Comparison of ENCODE assay signal across 8 cellular contexts in the genomic region with DNA sequence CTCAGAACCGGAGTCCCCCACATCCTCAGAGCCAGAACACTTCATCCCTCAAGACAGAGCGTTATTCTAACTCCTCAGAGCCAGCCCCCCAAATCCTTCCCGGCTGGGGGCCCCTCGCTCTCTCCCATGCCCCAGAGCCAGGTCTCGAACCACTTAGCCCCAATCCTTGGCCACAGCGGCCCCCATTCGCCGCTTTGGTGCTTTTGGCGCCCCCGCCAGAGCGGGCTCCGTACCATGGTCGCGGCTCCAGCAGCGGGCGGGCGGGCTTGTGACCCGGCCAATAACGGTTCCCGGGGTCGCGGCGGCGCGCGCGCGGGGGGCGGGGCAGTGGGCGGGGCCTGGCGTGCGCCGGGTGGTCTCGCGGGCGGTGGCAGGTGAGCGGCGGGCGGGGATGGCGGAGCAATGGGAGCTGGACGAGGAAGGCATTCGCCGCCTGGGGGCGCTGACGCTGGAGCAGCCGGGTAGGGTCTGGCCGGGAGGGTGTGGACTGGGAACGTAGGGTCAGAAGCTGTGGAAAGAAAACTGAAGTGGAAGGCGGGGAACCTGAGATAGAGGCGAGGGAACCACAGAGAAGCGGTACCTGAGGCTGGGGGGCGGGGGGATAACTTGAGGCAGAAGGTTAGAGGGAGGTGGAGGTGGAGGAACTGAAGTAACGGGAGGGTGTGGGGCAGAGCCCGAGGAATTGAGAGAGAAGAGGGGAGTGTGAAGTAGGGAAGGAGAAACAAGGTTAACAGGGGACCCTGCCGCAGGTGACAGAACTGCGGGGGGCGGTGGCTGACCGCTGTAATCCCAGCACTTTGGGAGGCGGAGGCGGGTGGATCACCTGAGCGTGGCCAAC. TPM values are rescaled to one million over a fixed set of nuclear protein-coding genes. Genes with fewer than 3 reads are reported as not detected.
DNase-seq lines count a peak whose midpoint lies in the region; ATAC-seq and TF ChIP-seq lines count a peak whose summit lies in the region.

A gene (minus strand): TSS at position 270 of the 838 bp plus-strand sequence. CDS start 34 bp downstream, at position 236.
A gene with protein sequence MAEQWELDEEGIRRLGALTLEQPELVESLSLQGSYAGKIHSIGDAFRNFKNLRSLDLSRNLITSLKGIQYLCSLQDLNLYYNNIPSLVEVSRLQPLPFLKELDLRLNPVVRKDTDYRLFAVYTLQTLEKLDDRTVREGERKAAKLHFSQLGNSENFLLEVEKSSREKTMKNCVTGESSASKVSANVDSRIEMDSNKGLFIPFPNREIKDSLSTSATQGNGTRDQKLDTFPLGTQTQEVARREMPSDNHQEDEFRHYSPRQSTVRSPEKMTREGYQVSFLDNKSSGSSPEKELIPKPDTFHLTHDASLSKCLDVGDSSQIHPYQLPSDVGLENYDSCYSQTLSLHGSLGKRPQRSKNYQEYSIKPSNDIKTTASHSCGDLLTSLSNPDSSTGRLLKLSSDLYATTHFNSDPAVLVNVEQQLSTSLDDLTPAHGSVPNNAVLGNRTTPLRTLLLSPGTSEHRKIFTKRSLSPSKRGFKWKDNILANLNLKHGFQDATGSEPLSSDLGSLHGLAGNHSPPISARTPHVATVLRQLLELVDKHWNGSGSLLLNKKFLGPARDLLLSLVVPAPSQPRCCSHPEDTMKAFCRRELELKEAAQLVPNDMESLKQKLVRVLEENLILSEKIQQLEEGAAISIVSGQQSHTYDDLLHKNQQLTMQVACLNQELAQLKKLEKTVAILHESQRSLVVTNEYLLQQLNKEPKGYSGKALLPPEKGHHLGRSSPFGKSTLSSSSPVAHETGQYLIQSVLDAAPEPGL (plus strand): TSS at position 344 of the 838 bp plus-strand sequence. CDS start 48 bp downstream, at position 392.

- H3K4me1 Mint-ChIP-seq in activated CD8-positive, alpha-beta memory T cell treated with anti-CD3 and anti-CD28 coated beads, Interleukin-2, amount 10 ng/mL, durations not matched to agents 7 days and 5 days, result peaks cover 14% of the 10 kb centered on the region

- no peaks in the 10 kb centered on the region for H3K9me3 Mint-ChIP-seq in activated CD8-positive, alpha-beta memory T cell treated with anti-CD3 and anti-CD28 coated beads, Interleukin-2, amount 10 ng/mL, durations not matched to agents 7 days and 5 days (ENCODE audit: low read depth)

- DNase-seq in GM12864 (ENCODE audit: low read depth) (no peak), NCI-H2107 treated with DMSO at 0.1 percent for 48 hours (lab: John Stamatoyannopoulos, UW; ENCODE audit: unreplicated experiment) (peak; percentile 49), epithelial cell of proximal tubule (ENCODE audit: low read depth) (no peak), Ammon's horn (ENCODE audit: low spot score) (no peak), OCI-M2 (lab: John Stamatoyannopoulos, UW; ENCODE audit: unreplicated experiment) (no peak)
- peak; percentile 80 for DNase-seq in activated CD8-positive, alpha-beta memory T cell treated with anti-CD3 and anti-CD28 coated beads, Interleukin-2, amount 10 ng/mL, durations not matched to agents 7 days and 5 days
- DNase-seq in stimulated activated CD8-positive, alpha-beta memory T cell treated with anti-CD3 and anti-CD28 coated beads, Interleukin-4, amount 100 ng/mL, for 4 hours (ENCODE audit: low read depth in 2 of 2, low spot score in 1 of 2), result peak; percentile 21 to 33

- H3K9ac ChIP-seq in muscle layer of colon (ENCODE audit: low read length), result no peak within 1 kb of the TSS

- H3K27ac Mint-ChIP-seq in activated CD8-positive, alpha-beta memory T cell treated with anti-CD3 and anti-CD28 coated beads, Interleukin-2, amount 10 ng/mL, durations not matched to agents 7 days and 5 days, result peak within 1 kb of the TSS; percentile 0

- no peaks in the 10 kb centered on the region for H3K36me3 Mint-ChIP-seq in activated CD8-positive, alpha-beta memory T cell treated with anti-CD3 and anti-CD28 coated beads, Interleukin-2, amount 10 ng/mL, durations not matched to agents 7 days and 5 days

- peaks cover 3% of the 10 kb centered on the region for H3K4me1 ChIP-seq in muscle layer of colon (ENCODE audit: insufficient read depth, low read length)

- H3K27me3 Mint-ChIP-seq in activated CD8-positive, alpha-beta memory T cell treated with anti-CD3 and anti-CD28 coated beads, Interleukin-2, amount 10 ng/mL, durations not matched to agents 7 days and 5 days, result peaks cover 53% of the 10 kb centered on the region

- peak within 1 kb of the TSS; percentile 49 for H3K4me3 ChIP-seq in GM12864 (ENCODE audit: low read depth, low read length)
- H3K4me3 ChIP-seq in epithelial cell of proximal tubule (ENCODE audit: low read depth, low read length), result peak within 1 kb of the TSS; percentile 65
- peak within 1 kb of the TSS; percentile 20 to 56 for H3K4me3 ChIP-seq in muscle layer of colon (ENCODE audit: low read depth in 1 of 2, low read length in 2 of 2)

- H3K9me3 ChIP-seq in muscle layer of colon (ENCODE audit: low read length), result no peaks in the 10 kb centered on the region

- no peak within 1 kb of the TSS for H3K27ac ChIP-seq in muscle layer of colon (ENCODE audit: low read depth, low read length)

- CTCF ChIA-PET in activated CD8-positive, alpha-beta memory T cell treated with anti-CD3 and anti-CD28 coated beads, Interleukin-2, amount 10 ng/mL, durations not matched to agents 7 days and 5 days (lab: Charles Lee), result interaction anchor here (0.7 to 3.3 kb wide), 18 partner anchors 9 to 194 kb away, joined by 3 to 19 read pairs (median 5); a partner anchor contains a TSS

- H3K27me3 ChIP-seq in muscle layer of colon (ENCODE audit: control insufficient read depth in 1 of 2, insufficient read depth in 2 of 2, low read length in 2 of 2), result peaks cover 6 to 13% of the 10 kb centered on the region in 2 donors

- H3K4me3 Mint-ChIP-seq in activated CD8-positive, alpha-beta memory T cell treated with anti-CD3 and anti-CD28 coated beads, Interleukin-2, amount 10 ng/mL, durations not matched to agents 7 days and 5 days, result peak within 1 kb of the TSS; percentile 81

- H3K36me3 ChIP-seq in muscle layer of colon (ENCODE audit: insufficient read depth, low read length), result no peaks in the 10 kb centered on the region

- peak; percentile 86 for ATAC-seq in activated CD8-positive, alpha-beta memory T cell treated with anti-CD3 and anti-CD28 coated beads, Interleukin-2, amount 10 ng/mL, durations not matched to agents 7 days and 5 days

- peak; percentile 54 for TF ChIP-seq CTCF in GM12864 (IDR thresholded peaks at IDR 0.05; ENCODE audit: low read depth, low read length, missing control alignments)
- TF ChIP-seq CTCF in epithelial cell of proximal tubule (conservative IDR thresholded peaks at IDR 0.05; ENCODE audit: low read depth, low read length), result peak; percentile 63

RNA-seq across cellular contexts. Expression of the first gene that starts in this region (rescaled TPM):
- total RNA-seq in activated CD8-positive, alpha-beta memory T cell treated with anti-CD3 and anti-CD28 coated beads, Interleukin-2, amount 10 ng/mL, durations not matched to agents 7 days and 5 days, result 1 to 10 TPM; 1.1 to 3.3 TPM
- total RNA-seq in epithelial cell of proximal tubule, result 0.14 and 0.35 TPM in 2 replicates

RNA-seq across cellular contexts. Expression of the second gene that starts in this region (rescaled TPM):
- total RNA-seq in activated CD8-positive, alpha-beta memory T cell treated with anti-CD3 and anti-CD28 coated beads, Interleukin-2, amount 10 ng/mL, durations not matched to agents 7 days and 5 days, result 1 to 10 TPM in 1 of 2 experiments, under 1 TPM in 1; 0.45 to 1.0 TPM
- 0.07 and 0.52 TPM in 2 replicates for total RNA-seq in epithelial cell of proximal tubule

Comparison
In these comparisons a context has a peak if more than half of its experiments do, and no peak if none do; other contexts are left out.
1. DNase-seq: peak in NCI-H2107 treated with DMSO at 0.1 percent for 48 hours (single experiment), activated CD8-positive, alpha-beta memory T cell treated with anti-CD3 and anti-CD28 coated beads, Interleukin-2, amount 10 ng/mL, durations not matched to agents 7 days and 5 days (single experiment) and stimulated activated CD8-positive, alpha-beta memory T cell treated with anti-CD3 and anti-CD28 coated beads, Interleukin-4, amount 100 ng/mL, for 4 hours (2 of 2); none in GM12864 (single experiment), epithelial cell of proximal tubule (single experiment), Ammon's horn (single experiment) and OCI-M2 (single experiment).
2. Peak in every context shown above with its lines, with median percentiles within 50 percentile points of each other: H3K4me3 ChIP-seq.